Comparison of ENCODE assay signal across 10 cellular contexts in genomic region chr1:159188375-159188788, GRCh38. TPM values are rescaled to one million over a fixed set of nuclear protein-coding genes. Genes with fewer than 3 reads are reported as not detected.
DNase-seq lines count a peak whose midpoint lies in the region; ATAC-seq and TF ChIP-seq lines count a peak whose summit lies in the region.
"Had no signal": no experiment of that assay in that cellular context is flagged by ENCODE, and none has a peak within 500 bp of the region (broad histone marks: within the 10 kb centered on the region; RNA-seq: fewer than 3 reads in every experiment).

No MANE protein-coding gene starts in this region.

- peak overlapping the region in 1 of 4 donors; percentile 6 for H3K27ac ChIP-seq in esophagus squamous epithelium
- H3K27ac ChIP-seq in CD8-positive, alpha-beta memory T cell (ENCODE audit: low read depth, low read length) = no peak overlapping the region
- H3K27ac ChIP-seq: 22Rv1, VCaP had no signal

- H3K27me3 Mint-ChIP-seq in naive B cell = peaks cover 19 to 48% (median 47%) of the 10 kb centered on the region in 3 donors
- H3K27me3 Mint-ChIP-seq in CD8-positive, alpha-beta memory T cell = peaks cover 30 to 78% of the 10 kb centered on the region in 2 donors

- peak overlapping the region; percentile 85 to 97 (median 92) for H3K4me3 Mint-ChIP-seq in naive B cell
- H3K4me3 Mint-ChIP-seq in CD8-positive, alpha-beta memory T cell = peak overlapping the region in 2 of 7 donors; percentile 25 to 27

- TF ChIP-seq CTCF in esophagus squamous epithelium (IDR thresholded peaks at IDR 0.05) = no peak

- no peak for TF ChIP-seq POLR2A in esophagus squamous epithelium (IDR thresholded peaks at IDR 0.05)

- WGBS in esophagus squamous epithelium, 2 donors = 0% methylated on average over 9 to 24 of the region's 24 CpGs

- H3K4me3 ChIP-seq in esophagus squamous epithelium = peak overlapping the region in 3 of 4 donors; percentile 24 to 56 (median 29)
- H3K4me3 ChIP-seq in CD8-positive, alpha-beta memory T cell (ENCODE audit: low read length) = no peak overlapping the region

- no peaks in the 10 kb centered on the region for H3K9me3 ChIP-seq in esophagus squamous epithelium
- H3K9me3 ChIP-seq in CD8-positive, alpha-beta memory T cell (ENCODE audit: low read length) = no peaks in the 10 kb centered on the region

- CTCF ChIA-PET in CD8-positive, alpha-beta memory T cell (lab: Charles Lee) = no interaction called here

- peaks cover 0 to 79% (median 6%) of the 10 kb centered on the region in 4 donors for H3K27me3 ChIP-seq in esophagus squamous epithelium
- no peaks in the 10 kb centered on the region for H3K27me3 ChIP-seq in CD8-positive, alpha-beta memory T cell (ENCODE audit: insufficient read depth, low read length, poor library complexity, severe bottlenecking)

- intact Hi-C loops in esophagus squamous epithelium (cut with DNase I) = no loop called here

- no peaks in the 10 kb centered on the region for H3K9me3 Mint-ChIP-seq in naive B cell
- no peaks in the 10 kb centered on the region for H3K9me3 Mint-ChIP-seq in CD8-positive, alpha-beta memory T cell

- no peaks in the 10 kb centered on the region for H3K36me3 ChIP-seq in esophagus squamous epithelium
- no peaks in the 10 kb centered on the region for H3K36me3 ChIP-seq in CD8-positive, alpha-beta memory T cell (ENCODE audit: insufficient read depth, low read length)

- peaks cover 0 to 2% of the 10 kb centered on the region in 2 donors for H3K36me3 Mint-ChIP-seq in naive B cell
- no peaks in the 10 kb centered on the region for H3K36me3 Mint-ChIP-seq in CD8-positive, alpha-beta memory T cell

- peaks cover 0 to 11% (median 0%) of the 10 kb centered on the region in 3 donors for H3K4me1 ChIP-seq in esophagus squamous epithelium
- H3K4me1 ChIP-seq in CD8-positive, alpha-beta memory T cell (ENCODE audit: insufficient read depth, low read length) = no peaks in the 10 kb centered on the region

- POLR2A ChIA-PET in CD8-positive, alpha-beta memory T cell (lab: Charles Lee) = no interaction called here

- peaks cover 27 to 36% (median 33%) of the 10 kb centered on the region in 3 donors for H3K4me1 Mint-ChIP-seq in naive B cell
- peaks cover 0 to 14% (median 3%) of the 10 kb centered on the region in 3 donors for H3K4me1 Mint-ChIP-seq in CD8-positive, alpha-beta memory T cell

- DNase-seq in DMS 273 (lab: John Stamatoyannopoulos, UW; ENCODE audit: unreplicated experiment) = peak; percentile 72
- DNase-seq in DMS 273 treated with DMSO at 0.1 percent for 48 hours (lab: John Stamatoyannopoulos, UW) = no peak
- peak; percentile 74 to 95 for DNase-seq in NCI-H526 (lab: John Stamatoyannopoulos, UW)
- DNase-seq in esophagus squamous epithelium (lab: John Stamatoyannopoulos, UW) = no peak
- DNase-seq in naive B cell = peak; percentile 60
- DNase-seq in CD8-positive, alpha-beta memory T cell = no peak

- peak overlapping the region; percentile 87 to 97 (median 90) for H3K27ac Mint-ChIP-seq in naive B cell
- H3K27ac Mint-ChIP-seq in CD8-positive, alpha-beta memory T cell = no peak overlapping the region

- ATAC-seq in HG02623 (IDR thresholded peaks at IDR 0.05; ENCODE audit: unreplicated experiment) (peak; percentile 87), naive B cell (ENCODE audit: low read depth in 2 of 2) (peak; percentile 98 to 99), GM21367 (IDR thresholded peaks at IDR 0.05; ENCODE audit: unreplicated experiment) (no peak)

RNA-seq across cellular contexts. Expression of gene ACKR1, which starts 16.3 kb away (rescaled TPM):
- total RNA-seq in esophagus squamous epithelium = 10 to 100 TPM in 3 of 4 donors, 1 to 10 TPM in 1; 2.2 to 67.9 (median 33.7) TPM
- not detected for polyA plus RNA-seq in naive B cell (ENCODE audit: low read depth in 6 of 6)
- total RNA-seq in CD8-positive, alpha-beta memory T cell = not detected
- polyA plus RNA-seq in CD8-positive, alpha-beta memory T cell = not detected

RNA-seq across cellular contexts. Expression of gene CADM3, which starts 17.0 kb away (rescaled TPM):
- total RNA-seq in esophagus squamous epithelium = 1 to 10 TPM in 2 of 4 donors, under 1 TPM in 2; 0.19 to 9.2 (median 3.3) TPM
- not detected for polyA plus RNA-seq in naive B cell (ENCODE audit: low read depth in 6 of 6)
- total RNA-seq in CD8-positive, alpha-beta memory T cell = not detected
- polyA plus RNA-seq in CD8-positive, alpha-beta memory T cell = not detected

Comparison
In these comparisons a context has a peak if more than half of its experiments do, and no peak if none do; other contexts are left out.
1. DNase-seq: peak in DMS 273 (single experiment), NCI-H526 (2 of 2) and naive B cell (single experiment); none in DMS 273 treated with DMSO at 0.1 percent for 48 hours (single experiment), esophagus squamous epithelium (single experiment) and CD8-positive, alpha-beta memory T cell (0 of 5).
2. H3K27ac Mint-ChIP-seq: peak in naive B cell (6 of 6); none in CD8-positive, alpha-beta memory T cell (0 of 8).